Comparison of ENCODE assay signal across 8 cellular contexts in the genomic region with DNA sequence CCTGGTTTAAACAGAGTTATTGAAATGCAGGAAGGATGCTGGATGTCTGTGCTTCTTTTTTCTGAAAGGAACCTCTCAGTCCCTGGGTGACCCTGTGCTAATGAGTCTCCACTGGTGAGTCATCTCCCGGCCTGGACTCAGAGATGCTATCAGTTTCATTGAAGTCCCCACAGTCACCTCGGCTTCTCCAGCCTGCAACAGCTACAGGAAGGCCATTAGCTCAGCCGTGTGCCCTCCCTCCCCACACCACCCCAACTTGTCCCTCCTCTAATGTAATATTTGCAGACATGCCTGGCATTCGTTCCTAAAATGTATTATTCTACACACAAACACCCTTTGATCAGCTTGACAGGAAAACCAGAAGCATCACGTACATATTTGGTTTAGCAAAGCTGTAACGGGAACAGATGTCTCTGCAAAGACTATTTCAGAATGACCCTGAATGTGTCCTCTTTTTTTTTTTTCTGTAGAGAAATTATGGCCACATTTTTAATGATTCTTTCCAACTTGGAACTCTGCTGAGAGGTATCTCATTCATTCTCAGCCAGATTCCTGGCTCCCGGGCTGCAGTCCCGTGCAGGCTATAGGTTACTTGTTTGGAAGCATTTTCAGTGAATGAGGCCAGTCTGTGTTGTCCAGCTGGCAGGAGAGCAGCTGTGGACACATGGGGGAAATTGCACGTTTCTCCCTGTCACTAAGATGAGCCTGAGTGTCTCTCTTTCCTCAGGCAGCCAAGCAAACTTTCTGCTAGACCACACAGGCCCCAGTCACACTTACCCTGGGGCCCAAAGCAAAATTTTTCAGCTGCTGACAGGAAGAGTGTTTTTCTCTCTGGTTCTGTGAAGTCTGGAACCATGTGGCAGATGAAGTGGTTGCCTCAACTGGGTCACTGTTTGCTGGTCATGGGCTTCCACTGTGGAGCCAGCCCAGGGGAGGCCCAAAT.
DNase-seq lines count a peak whose midpoint lies in the region; ATAC-seq and TF ChIP-seq lines count a peak whose summit lies in the region.

No MANE protein-coding gene starts in this region.

- no peak for TF ChIP-seq CTCF in brain microvascular endothelial cell (IDR thresholded peaks at IDR 0.05; ENCODE audit: low read depth, low read length, missing control alignments)
- no peak for TF ChIP-seq CTCF in lung (IDR thresholded peaks at IDR 0.05; ENCODE audit: control extremely low read depth, extremely low read depth)
- no peak for TF ChIP-seq CTCF in vagina (IDR thresholded peaks at IDR 0.05)

- peaks cover 4 to 34% (median 14%) of the 10 kb centered on the region in 11 experiments; a peak in 17 of 22 replicates for H3K9me3 ChIP-seq in BLaER1 treated with 17β-estradiol and CSF1 and Interleukin-3, amounts not matched to agents 10 nM and 100 nM (replicated peaks in 1 of 11)
- H3K9me3 ChIP-seq in NT2/D1 (ENCODE audit: insufficient read depth, low read length) (no peaks in the 10 kb centered on the region), lung (ENCODE audit: control insufficient read depth in 2 of 2, insufficient read depth in 1 of 2, low read length in 1 of 2) (no peaks in the 10 kb centered on the region), vagina (no peaks in the 10 kb centered on the region)

- no peaks in the 10 kb centered on the region for H3K27me3 ChIP-seq in BLaER1 treated with 17β-estradiol and CSF1 and Interleukin-3, amounts not matched to agents 10 nM and 100 nM
- H3K27me3 ChIP-seq in NT2/D1 (ENCODE audit: insufficient read depth, insufficient read length): no peaks in the 10 kb centered on the region
- no peaks in the 10 kb centered on the region for H3K27me3 ChIP-seq in brain microvascular endothelial cell (replicated peaks)
- no peaks in the 10 kb centered on the region for H3K27me3 ChIP-seq in lung (ENCODE audit: control insufficient read depth, insufficient read depth)
- H3K27me3 ChIP-seq in vagina: no peaks in the 10 kb centered on the region

- peak overlapping the region in 4 of 10 experiments; percentile 13 to 30 (median 23); a peak in 4 of 20 replicates for H3K4me3 ChIP-seq in BLaER1 treated with 17β-estradiol and CSF1 and Interleukin-3, amounts not matched to agents 10 nM and 100 nM
- H3K4me3 ChIP-seq in NT2/D1 (ENCODE audit: insufficient read length, low read depth) (no peak overlapping the region), brain microvascular endothelial cell (ENCODE audit: low read depth, low read length) (no peak overlapping the region), lung (no peak overlapping the region), vagina (no peak overlapping the region)

- intact Hi-C loops in vagina (cut with DNase I): no loop called here

- DNase-seq in NT2/D1 (ENCODE audit: low read depth, low spot score) (peak; percentile 30), brain microvascular endothelial cell (peak; percentile 84), lung (ENCODE audit: low spot score) (no peak), vagina (ENCODE audit: extremely low spot score in 2 of 2) (no peak)
- no peak for DNase-seq in activated effector memory CD4-positive, alpha-beta T cell treated with anti-CD3 and anti-CD28 coated beads, Interleukin-2, amount 50 U/mL, for 16 hours

- H3K36me3 ChIP-seq in BLaER1 treated with 17β-estradiol and CSF1 and Interleukin-3, amounts not matched to agents 10 nM and 100 nM: no peaks in the 10 kb centered on the region
- H3K36me3 ChIP-seq in NT2/D1 (ENCODE audit: insufficient read depth, insufficient read length, low read length) (no peaks in the 10 kb centered on the region), brain microvascular endothelial cell (replicated peaks) (no peaks in the 10 kb centered on the region), lung (ENCODE audit: control insufficient read depth in 2 of 2, insufficient read depth in 2 of 2, low read length in 2 of 2) (no peaks in the 10 kb centered on the region), vagina (no peaks in the 10 kb centered on the region)

- H3K4me1 ChIP-seq in BLaER1 treated with 17β-estradiol and CSF1 and Interleukin-3, amounts not matched to agents 10 nM and 100 nM: peaks cover 51 to 100% (median 78%) of the 10 kb centered on the region in 10 experiments
- H3K4me1 ChIP-seq in NT2/D1 (ENCODE audit: insufficient read depth, insufficient read length) (no peaks in the 10 kb centered on the region), lung (ENCODE audit: control insufficient read depth in 2 of 2, insufficient read depth in 2 of 2, low read length in 2 of 2) (peaks cover 6 to 9% of the 10 kb centered on the region in 2 donors), vagina (peaks cover 17% of the 10 kb centered on the region)

- WGBS in lung, 2 donors: 20 to 26% methylated on average over 9 of the region's 9 CpGs

- peak overlapping the region; percentile 63 to 86 (median 79) for H3K4me2 ChIP-seq in BLaER1 treated with 17β-estradiol and CSF1 and Interleukin-3, amounts not matched to agents 10 nM and 100 nM

- H3K27ac ChIP-seq in BLaER1 treated with 17β-estradiol and CSF1 and Interleukin-3, amounts not matched to agents 10 nM and 100 nM: peak overlapping the region; percentile 8 to 77 (median 59); a peak in 20 of 22 replicates
- no peak overlapping the region for H3K27ac ChIP-seq in brain microvascular endothelial cell
- H3K27ac ChIP-seq in lung (ENCODE audit: low read depth in 1 of 2, low read length in 1 of 2): peak overlapping the region in 1 of 2 donors; percentile 63
- no peak overlapping the region for H3K27ac ChIP-seq in vagina

- in situ Hi-C loops in brain microvascular endothelial cell (cut with HindIII; ENCODE audit: low pct_ligation_motif_present, low sequenced_read_pairs): no loop called here

- no peak for TF ChIP-seq POLR2A in vagina (IDR thresholded peaks at IDR 0.05)

- H3K9ac ChIP-seq in BLaER1 treated with 17β-estradiol and CSF1 and Interleukin-3, amounts not matched to agents 10 nM and 100 nM: peak overlapping the region in 10 of 11 experiments; percentile 3 to 70 (median 49); a peak in 14 of 22 replicates
- no peak overlapping the region for H3K9ac ChIP-seq in NT2/D1 (ENCODE audit: insufficient read length, low read depth)

- ATAC-seq in GM18868 (IDR thresholded peaks at IDR 0.05; ENCODE audit: unreplicated experiment): peak; percentile 85
- ATAC-seq in HG02981 (IDR thresholded peaks at IDR 0.05; ENCODE audit: unreplicated experiment): peak; percentile 71
- peak; percentile 67 for ATAC-seq in lung (ENCODE audit: insufficient read depth, low FRiP score)

- H4K20me1 ChIP-seq in BLaER1 treated with 17β-estradiol and CSF1 and Interleukin-3, amounts not matched to agents 10 nM and 100 nM: no peaks in the 10 kb centered on the region

Comparison
In these comparisons a context has a peak if more than half of its experiments do, and no peak if none do; other contexts are left out.
1. H3K27ac ChIP-seq: peak in BLaER1 treated with 17β-estradiol and CSF1 and Interleukin-3, amounts not matched to agents 10 nM and 100 nM (11 of 11); none in brain microvascular endothelial cell (single experiment) and vagina (single experiment).
2. DNase-seq: peak in NT2/D1 (single experiment) and brain microvascular endothelial cell (single experiment); none in lung (single experiment), vagina (0 of 2) and activated effector memory CD4-positive, alpha-beta T cell treated with anti-CD3 and anti-CD28 coated beads, Interleukin-2, amount 50 U/mL, for 16 hours (single experiment).
3. Peak in every context shown above with its lines, with median percentiles within 50 percentile points of each other: ATAC-seq.